8 cellular contexts compared by ENCODE assay signal in the genomic region with DNA sequence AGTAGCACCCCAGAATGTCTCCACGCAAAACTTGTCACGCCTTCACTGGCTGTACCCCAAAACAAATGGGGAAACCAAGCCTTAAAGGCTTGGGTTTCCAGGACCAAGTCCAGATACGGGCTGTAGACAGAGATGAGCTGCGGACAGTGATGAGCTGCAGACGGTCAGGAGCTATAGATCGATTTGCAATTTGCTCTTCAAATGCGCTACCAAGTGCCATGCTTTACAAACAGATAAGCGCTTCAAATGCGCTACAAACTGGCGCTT. TPM values are rescaled to one million over a fixed set of nuclear protein-coding genes. Genes with fewer than 3 reads are reported as not detected.
DNase-seq lines count a peak whose midpoint lies in the region; TF ChIP-seq lines count a peak whose summit lies in the region.

No MANE protein-coding gene starts in this region.

- H3K4me3 ChIP-seq in cardiac muscle cell (peak overlapping the region; percentile 51), mesodermal cell (ENCODE audit: extremely low read depth, insufficient read depth, low read length, poor library complexity, severe bottlenecking) (peak overlapping the region; percentile 67), urinary bladder (ENCODE audit: low read depth, low read length) (peak overlapping the region; percentile 65)

- H3K4me1 ChIP-seq in cardiac muscle cell (ENCODE audit: low read depth): peaks cover 3% of the 10 kb centered on the region
- H3K4me1 ChIP-seq in mesodermal cell (ENCODE audit: control insufficient read depth, insufficient read depth, low read length, poor library complexity, severe bottlenecking): no peaks in the 10 kb centered on the region
- no peaks in the 10 kb centered on the region for H3K4me1 ChIP-seq in urinary bladder (ENCODE audit: insufficient read depth)

- H3K27ac Mint-ChIP-seq in MCF 10A (ENCODE audit: low read depth, unreplicated experiment): no peak overlapping the region

- no peaks in the 10 kb centered on the region for H3K9me3 ChIP-seq in cardiac muscle cell (ENCODE audit: low read depth)
- H3K9me3 ChIP-seq in mesodermal cell (ENCODE audit: control insufficient read depth, low read length): no peaks in the 10 kb centered on the region

- no peak overlapping the region for H3K27ac ChIP-seq in cardiac muscle cell
- H3K27ac ChIP-seq in mesodermal cell (ENCODE audit: low read depth, low read length, severe bottlenecking): no peak overlapping the region
- H3K27ac ChIP-seq in urinary bladder (ENCODE audit: low read depth): no peak overlapping the region

- POLR2A ChIA-PET in MCF 10A (lab: Yijun Ruan, JAX): interaction anchor here (0.5 to 5.1 kb wide), 16 partner anchors 10 to 778 kb away, joined by 3 to 35 read pairs (median 4); partner anchors contain the start of genes CASD1 and PON2

- intact Hi-C loops in cardiac septum (cut with DNase I) (loop anchor here (5.0 to 10.0 kb wide), 3 partner anchors 144 to 362 kb away; no protein-coding TSS in a partner anchor), MCF 10A (cut with micrococcal nuclease) (loop anchor here (1.0 to 10.0 kb wide), 11 partner anchors 41 to 821 kb away; partner anchors contain the start of genes CASD1 and PPP1R9A)

- peaks cover 6% of the 10 kb centered on the region for H3K4me1 Mint-ChIP-seq in MCF 10A (ENCODE audit: insufficient read depth, unreplicated experiment)

- 50 to 56% methylated on average over 10 of the region's 10 CpGs for WGBS in mesodermal cell (ENCODE audit: insufficient coverage in 2 of 2), 2 experiments
- whole genome bisulfite sequencing in urinary bladder: 46% methylated on average over 10 of the region's 10 CpGs

- TF ChIP-seq CTCF in cardiac muscle cell (IDR thresholded peaks at IDR 0.05; ENCODE audit: low read depth, low read length) (no peak), MCF 10A (IDR thresholded peaks at IDR 0.05; ENCODE audit: unreplicated experiment) (no peak)

- H3K27me3 ChIP-seq in cardiac muscle cell: peaks cover 12% of the 10 kb centered on the region

- H3K36me3 ChIP-seq in cardiac muscle cell (no peaks in the 10 kb centered on the region), mesodermal cell (ENCODE audit: control insufficient read depth, insufficient read depth, low read length) (no peaks in the 10 kb centered on the region), urinary bladder (ENCODE audit: insufficient read depth) (no peaks in the 10 kb centered on the region)

- peak overlapping the region; percentile 74 for H3K4me3 Mint-ChIP-seq in MCF 10A (ENCODE audit: unreplicated experiment)

- DNase-seq in cardiac muscle cell (ENCODE audit: low read depth in 1 of 2, low spot score in 1 of 2) (no peak), cardiac septum (ENCODE audit: low spot score) (no peak), MCF 10A (ENCODE audit: unreplicated experiment) (peak; percentile 48), NCI-H510A treated with DMSO at 0.1 percent for 48 hours (lab: John Stamatoyannopoulos, UW) (no peak), NCI-H128 (lab: John Stamatoyannopoulos, UW; ENCODE audit: unreplicated experiment) (no peak), H4 (ENCODE audit: low spot score) (no peak)

- peaks cover 4% of the 10 kb centered on the region for H3K36me3 Mint-ChIP-seq in MCF 10A (ENCODE audit: insufficient read depth, unreplicated experiment)

- H3K9me3 Mint-ChIP-seq in MCF 10A (ENCODE audit: unreplicated experiment): no peaks in the 10 kb centered on the region

- CTCF ChIA-PET in MCF 10A (lab: Yijun Ruan, JAX): interaction anchor here (0.6 to 3.5 kb wide), 30 partner anchors 9 to 855 kb away, joined by 3 to 58 read pairs (median 4); no protein-coding TSS in a partner anchor

- no peaks in the 10 kb centered on the region for H3K27me3 Mint-ChIP-seq in MCF 10A (ENCODE audit: insufficient read depth, unreplicated experiment)

- TSS peak; percentile 83 for BruUV-seq in MCF 10A (replicated peaks; lab: Mats Ljungman, UMichigan)

RNA-seq across cellular contexts. Expression of gene SGCE, which starts 0.7 kb away (rescaled TPM):
- total RNA-seq in cardiac muscle cell (48.8 and 58.8 TPM in 2 replicates), cardiac septum (27.7 TPM), MCF 10A (2022) (39.4 and 48.9 TPM in 2 replicates), urinary bladder (201 TPM)
- polyA plus RNA-seq in cardiac muscle cell (65.0 and 105 TPM in 2 replicates), urinary bladder (85.3 TPM)
- 43.8 TPM for polyA plus RNA-seq in mesodermal cell (2013, experiment 1 of 2)
- 44.5 TPM for polyA plus RNA-seq in mesodermal cell (2013, experiment 2 of 2)
- 114 and 120 TPM in 2 replicates for total RNA-seq in H4 (2014; rRNA removed; shearing (Covaris generic))
